In the genomic region with DNA sequence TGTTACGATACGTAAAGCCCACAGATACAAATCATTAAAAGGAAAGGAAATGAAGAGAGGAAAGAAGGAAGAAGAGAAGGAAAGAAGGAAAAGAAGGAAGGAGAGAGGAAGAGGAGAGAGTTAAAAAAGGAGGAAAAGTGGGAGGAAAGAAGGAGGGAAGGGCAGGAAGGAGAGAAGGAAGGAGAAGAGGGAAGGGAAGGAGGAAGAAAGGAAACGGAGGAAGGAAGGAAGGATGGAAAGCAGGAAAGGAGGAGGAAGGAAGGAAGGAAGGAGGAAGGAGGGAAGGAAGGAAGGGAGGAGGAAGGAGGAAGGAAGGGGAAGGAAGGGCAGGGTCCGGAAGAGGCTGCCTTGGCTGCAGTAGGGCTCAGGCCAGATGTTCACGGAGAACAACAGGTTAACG, we compare ENCODE assay signal across 2 cellular contexts.
TF ChIP-seq lines count a peak whose summit lies in the region.

No MANE protein-coding gene starts in this region.

TF ChIP-seq in HEK293T, 16 proteins besides CTCF, POLR2A, EP300 and RAD21 (continued from another document):
- TF ChIP-seq TARDBP (IDR thresholded peaks at IDR 0.05) (peak; percentile 21; the same call in 1 of the 2 replicates), L3MBTL2 (conservative IDR thresholded peaks at IDR 0.05) (no peak), FOXK2 (IDR thresholded peaks at IDR 0.05) (no peak), SP1 (IDR thresholded peaks at IDR 0.05) (no peak)

TF ChIP-seq in H1, 55 proteins besides CTCF, POLR2A, EP300 and RAD21 (continued from another document):
- TF ChIP-seq BACH1 (IDR thresholded peaks at IDR 0.05; ENCODE audit: low read length) (no peak), POLR2AphosphoS5 (IDR thresholded peaks at IDR 0.05; ENCODE audit: low read depth, low read length) (no peak), YY1 (IDR thresholded peaks at IDR 0.05; ENCODE audit: low read depth, low read length) (no peak), NANOG (IDR thresholded peaks at IDR 0.05; ENCODE audit: insufficient read depth, low read depth, low read length, poor library complexity, severe bottlenecking) (no peak), SUZ12 (IDR thresholded peaks at IDR 0.05; ENCODE audit: low read length) (no peak), TAF7 (optimal IDR thresholded peaks at IDR 0.05; ENCODE audit: borderline replicate concordance, low read depth, low read length) (no peak), SAP30 (IDR thresholded peaks at IDR 0.05; ENCODE audit: insufficient read depth, insufficient replicate concordance, low read length) (no peak), BCL11A (IDR thresholded peaks at IDR 0.05; ENCODE audit: low read depth in 2 of 2, low read length in 2 of 2) (no peak)
TF ChIP-seq in H1: peak in this region for 0.
